In the genomic region with DNA sequence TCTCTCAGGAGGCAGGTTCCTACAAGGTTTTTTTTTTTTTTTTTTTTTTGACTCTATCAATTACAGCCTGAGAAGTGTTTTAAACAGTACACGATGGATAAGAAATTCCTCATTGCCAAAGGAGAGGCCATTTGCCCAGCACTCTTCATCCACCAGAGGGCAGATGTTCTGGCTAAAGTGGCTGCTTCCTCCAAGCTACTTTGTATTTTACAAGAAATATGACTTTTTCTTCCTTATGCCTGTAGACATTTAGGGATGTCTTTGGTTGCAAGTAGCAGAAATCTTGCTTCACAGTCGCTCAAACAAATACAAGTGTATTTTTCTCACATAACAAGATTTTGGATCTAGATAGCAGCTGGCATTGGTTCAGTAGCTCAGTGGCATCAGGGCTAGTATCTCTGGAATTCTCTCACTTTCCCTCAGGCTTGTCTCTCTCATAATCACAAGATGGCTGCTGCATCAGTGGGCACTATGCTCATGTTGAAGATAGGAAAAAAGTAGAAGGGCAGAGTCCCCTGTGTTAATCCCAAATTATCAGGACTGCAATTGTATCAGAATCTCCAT, we compare ENCODE assay signal across 7 cellular contexts.
A peak's percentile ranks its signal among the peaks of the same experiment; 100 is the strongest.
DNase-seq lines count a peak whose midpoint lies in the region; ATAC-seq and TF ChIP-seq lines count a peak whose summit lies in the region.

No MANE protein-coding gene starts in this region.

- H3K4me1 ChIP-seq in mesenchymal stem cell (ENCODE audit: control insufficient read depth, insufficient read depth, low read depth, low read length): peaks cover 9% of the 10 kb centered on the region
- H3K4me1 ChIP-seq in CD8-positive, alpha-beta T cell (ENCODE audit: insufficient read depth, low read length): no peaks in the 10 kb centered on the region

- peaks cover 9% of the 10 kb centered on the region for H3K9me3 ChIP-seq in mesenchymal stem cell (ENCODE audit: control insufficient read depth, low read length)
- H3K9me3 ChIP-seq in CD8-positive, alpha-beta T cell (ENCODE audit: low read length): no peaks in the 10 kb centered on the region

- peak; percentile 66 for TF ChIP-seq CTCF in GM10248 (IDR thresholded peaks at IDR 0.05; ENCODE audit: control extremely low read depth, extremely low read depth, low read depth, missing control alignments)
- peak; percentile 50 for TF ChIP-seq CTCF in coronary artery (IDR thresholded peaks at IDR 0.05)
- no peak for TF ChIP-seq CTCF in CD8-positive, alpha-beta T cell (IDR thresholded peaks at IDR 0.05)

- no peak overlapping the region for H4K91ac ChIP-seq in mesenchymal stem cell (ENCODE audit: low read length)

- H3K9ac ChIP-seq in mesenchymal stem cell (ENCODE audit: low read length): no peak overlapping the region

- H3K4me2 ChIP-seq in mesenchymal stem cell (ENCODE audit: low read length, poor library complexity, severe bottlenecking): no peak overlapping the region

- H3K18ac ChIP-seq in mesenchymal stem cell (ENCODE audit: low read depth in 1 of 2, low read length in 2 of 2): peak overlapping the region in 1 of 2 experiments; percentile 46

- WGBS in mesenchymal stem cell: 50% methylated on average over 1 of the region's 2 CpGs

- intact Hi-C loops in CD8-positive, alpha-beta T cell (cut with DNase I, micrococcal nuclease): no loop called here

- no peak overlapping the region for H3K23ac ChIP-seq in mesenchymal stem cell (ENCODE audit: low read length in 2 of 2)

- H3K27me3 Mint-ChIP-seq in CD8-positive, alpha-beta T cell (ENCODE audit: low read depth): no peaks in the 10 kb centered on the region

- H2BK120ac ChIP-seq in mesenchymal stem cell (ENCODE audit: low read depth, low read length): no peak overlapping the region

- no peak overlapping the region for H4K8ac ChIP-seq in mesenchymal stem cell (ENCODE audit: low read length)

- H3K4me3 ChIP-seq in coronary artery (no peak overlapping the region), mesenchymal stem cell (ENCODE audit: insufficient read depth in 1 of 2, low read depth in 1 of 2, low read length in 2 of 2) (no peak overlapping the region)
- no peak overlapping the region for H3K4me3 ChIP-seq in CD8-positive, alpha-beta T cell (ENCODE audit: low read depth, low read length)

- CTCF ChIA-PET in GM10248 (lab: Yijun Ruan, JAX): interaction anchor here (0.7 to 21.4 kb wide), 20 partner anchors 12 to 476 kb away, joined by 3 to 302 read pairs (median 4); no protein-coding TSS in a partner anchor
- CTCF ChIA-PET in CD8-positive, alpha-beta T cell (lab: Charles Lee): no interaction called here

- H3K27ac ChIP-seq in coronary artery: peak overlapping the region; percentile 44 to 84
- peak overlapping the region; percentile 64 for H3K27ac ChIP-seq in mesenchymal stem cell (ENCODE audit: low read length, poor library complexity, severe bottlenecking)
- H3K27ac ChIP-seq in CD8-positive, alpha-beta T cell (ENCODE audit: low read depth, low read length): no peak overlapping the region

- H3K9me3 Mint-ChIP-seq in CD8-positive, alpha-beta T cell: peaks cover 6% of the 10 kb centered on the region

- peak overlapping the region; percentile 79 for H2AK5ac ChIP-seq in mesenchymal stem cell (ENCODE audit: low read length, severe bottlenecking)

- no peaks in the 10 kb centered on the region for H3K27me3 ChIP-seq in mesenchymal stem cell (ENCODE audit: control insufficient read depth in 1 of 2, insufficient read depth in 1 of 2, low read length in 2 of 2)
- H3K27me3 ChIP-seq in CD8-positive, alpha-beta T cell (ENCODE audit: insufficient read depth, low read length): no peaks in the 10 kb centered on the region

- H3K36me3 Mint-ChIP-seq in CD8-positive, alpha-beta T cell: no peaks in the 10 kb centered on the region

- peak; percentile 23 for DNase-seq in GM10248 (ENCODE audit: extremely low spot score)
- DNase-seq in H4 (ENCODE audit: low spot score): peak; percentile 60
- DNase-seq in NAMALWA (ENCODE audit: low spot score): peak; percentile 42
- no peak for DNase-seq in coronary artery (ENCODE audit: low spot score)
- DNase-seq in mesenchymal stem cell: peak; percentile 63
- no peak for DNase-seq in HuH-7.5 (ENCODE audit: low spot score)
- no peak for DNase-seq in CD8-positive, alpha-beta T cell

- H3K14ac ChIP-seq in mesenchymal stem cell (ENCODE audit: low read length in 2 of 2): no peak overlapping the region

- no peak overlapping the region for H3K27ac Mint-ChIP-seq in CD8-positive, alpha-beta T cell

- H3K4me1 Mint-ChIP-seq in CD8-positive, alpha-beta T cell (ENCODE audit: low read depth): no peaks in the 10 kb centered on the region

- H2BK15ac ChIP-seq in mesenchymal stem cell (ENCODE audit: low read depth, poor library complexity, severe bottlenecking): no peak overlapping the region

- no peak overlapping the region for H2BK12ac ChIP-seq in mesenchymal stem cell (ENCODE audit: low read length in 2 of 2)

- H3K4ac ChIP-seq in mesenchymal stem cell (ENCODE audit: low read depth in 1 of 2, low read length in 2 of 2): no peak overlapping the region

- ATAC-seq in CD8-positive, alpha-beta T cell: no peak

- POLR2A ChIA-PET in GM10248 (lab: Yijun Ruan, JAX): no interaction called here
- POLR2A ChIA-PET in CD8-positive, alpha-beta T cell (lab: Charles Lee): no interaction called here

- no peak overlapping the region for H2AFZ ChIP-seq in mesenchymal stem cell (ENCODE audit: low read depth, low read length)

- H3K4me3 Mint-ChIP-seq in CD8-positive, alpha-beta T cell: no peak overlapping the region

- H3K36me3 ChIP-seq in mesenchymal stem cell (ENCODE audit: control insufficient read depth in 1 of 2, insufficient read depth in 2 of 2, low read depth in 1 of 2, low read length in 2 of 2): no peaks in the 10 kb centered on the region
- H3K36me3 ChIP-seq in CD8-positive, alpha-beta T cell (ENCODE audit: insufficient read depth, low read length): no peaks in the 10 kb centered on the region

- H2BK5ac ChIP-seq in mesenchymal stem cell (ENCODE audit: low read depth, low read length, poor library complexity, severe bottlenecking): no peak overlapping the region

- H3K79me1 ChIP-seq in mesenchymal stem cell (replicated peaks; ENCODE audit: low read length, poor library complexity, severe bottlenecking): no peaks in the 10 kb centered on the region

Comparison
In these comparisons a context has a peak if more than half of its experiments do, and no peak if none do; other contexts are left out.
1. DNase-seq: peak in GM10248 (single experiment), H4 (single experiment), NAMALWA (single experiment) and mesenchymal stem cell (single experiment); none in coronary artery (single experiment), HuH-7.5 (single experiment) and CD8-positive, alpha-beta T cell (0 of 7).